Comparison of ENCODE assay signal across 1 cellular context in genomic region chr21:38089763-38090046, GRCh38.
A peak's percentile ranks its signal among the peaks of the same experiment; 100 is the strongest.
TF ChIP-seq lines count a peak whose summit lies in the region.

No MANE protein-coding gene starts in this region.

TF ChIP-seq in K562, 482 proteins besides CTCF, POLR2A, EP300 and RAD21 (continued from another document):
- TF ChIP-seq CREB3L1 (IDR thresholded peaks at IDR 0.05; ENCODE audit: borderline replicate concordance, low read depth) (0 out of 2 replicates have a peak, but pooled peaks have one; percentile 0), TAF7 (tag; IDR thresholded peaks at IDR 0.05) (no peak), MEIS2 (IDR thresholded peaks at IDR 0.05; ENCODE audit: partially characterized antibody) (peak; percentile 96), RBM15 (IDR thresholded peaks at IDR 0.05; ENCODE audit: insufficient read depth, low read length) (no peak), POLR2AphosphoS2 (IDR thresholded peaks at IDR 0.05; ENCODE audit: low read length) (no peak), KLF16 (IDR thresholded peaks at IDR 0.05) (peak; percentile 82), TRIM24 (IDR thresholded peaks at IDR 0.05) (peak; percentile 33 to 65; a peak in 3 of 4 replicates), SMARCA4 (IDR thresholded peaks at IDR 0.05) (peak; percentile 94), BCOR (IDR thresholded peaks at IDR 0.05) (peak; percentile 26; the same call in 1 of the 2 replicates), RBM34 (IDR thresholded peaks at IDR 0.05; ENCODE audit: borderline replicate concordance, insufficient read depth, low read length) (no peak), TAL1 (IDR thresholded peaks at IDR 0.05) (peak; percentile 92), SMARCE1 (IDR thresholded peaks at IDR 0.05) (peak; percentile 88), HMGN3 (IDR thresholded peaks at IDR 0.05; ENCODE audit: borderline replicate concordance, extremely low read depth, insufficient read length, low read depth, low read length) (peak; percentile 39), SMARCB1 (IDR thresholded peaks at IDR 0.05; ENCODE audit: insufficient read length, low read depth) (peak; percentile 27), ZC3H8 (IDR thresholded peaks at IDR 0.05) (no peak), ID3 (CRISPR knock-in tag; IDR thresholded peaks at IDR 0.05) (no peak), ID3 (tag; IDR thresholded peaks at IDR 0.05) (no peak), YY1 (IDR thresholded peaks at IDR 0.05; ENCODE audit: borderline replicate concordance in 1 of 3, control insufficient read depth in 1 of 3, extremely low read depth in 1 of 3, insufficient read depth in 3 of 3, insufficient read length in 1 of 3, insufficient replicate concordance in 2 of 3, low read depth in 1 of 3, low read length in 2 of 3) (peak in 1 of 3 experiments; percentile 63), ASH1L (IDR thresholded peaks at IDR 0.05; ENCODE audit: borderline replicate concordance, low read depth, partially characterized antibody) (no peak), GABPB2 (CRISPR knock-in tag; conservative IDR thresholded peaks at IDR 0.05) (no peak), BRF2 (IDR thresholded peaks at IDR 0.05; ENCODE audit: borderline replicate concordance, insufficient read depth, insufficient read length) (no peak), BRF1 (IDR thresholded peaks at IDR 0.05; ENCODE audit: borderline replicate concordance, extremely low read depth, insufficient read length) (no peak), BCLAF1 (IDR thresholded peaks at IDR 0.05; ENCODE audit: borderline replicate concordance in 1 of 2, control insufficient read depth in 1 of 2, low read depth in 2 of 2, low read length in 1 of 2) (no peak), CCNT2 (IDR thresholded peaks at IDR 0.05; ENCODE audit: borderline replicate concordance, extremely low read depth, insufficient read length, low read depth, low read length) (peak; percentile 62), ARID1B (IDR thresholded peaks at IDR 0.05) (peak; percentile 96), TBP (optimal IDR thresholded peaks at IDR 0.05; ENCODE audit: low read depth, low read length) (peak; percentile 49), TEAD4 (IDR thresholded peaks at IDR 0.05; ENCODE audit: low read length) (peak; percentile 89), TEAD4 (CRISPR knock-in tag; IDR thresholded peaks at IDR 0.05; ENCODE audit: borderline replicate concordance) (no peak), ZNF140 (CRISPR knock-in tag; IDR thresholded peaks at IDR 0.05) (no peak), ZNF146 (CRISPR knock-in tag; IDR thresholded peaks at IDR 0.05; ENCODE audit: unreplicated experiment) (no peak), STAT6 (CRISPR knock-in tag; IDR thresholded peaks at IDR 0.05) (no peak), EP400 (IDR thresholded peaks at IDR 0.05) (peak; percentile 30; the same call in 1 of the 2 replicates), SMARCC2 (IDR thresholded peaks at IDR 0.05; ENCODE audit: low read depth) (peak; percentile 68; the same call in 1 of the 2 replicates), PML (IDR thresholded peaks at IDR 0.05; ENCODE audit: low read length) (peak; percentile 70), MTA2 (IDR thresholded peaks at IDR 0.05; ENCODE audit: low read depth) (peak; percentile 74), RCOR1 (IDR thresholded peaks at IDR 0.05; ENCODE audit: borderline replicate concordance in 1 of 2, low read depth in 2 of 2, low read length in 2 of 2) (peak in 1 of 2 experiments; percentile 27; a peak in 1 of 4 replicates), GTF2A2 (tag; IDR thresholded peaks at IDR 0.05) (no peak), ILF3 (IDR thresholded peaks at IDR 0.05; ENCODE audit: borderline replicate concordance) (peak; percentile 23; the same call in 1 of the 2 replicates), FOSL1 (tag; conservative IDR thresholded peaks at IDR 0.05) (peak; percentile 43; the same call in 1 of the 2 replicates), ZNF24 (IDR thresholded peaks at IDR 0.05) (no peak), VEZF1 (CRISPR knock-in tag; IDR thresholded peaks at IDR 0.05) (peak; percentile 42; the same call in 1 of the 2 replicates), MEF2A (IDR thresholded peaks at IDR 0.05; ENCODE audit: control insufficient read depth, low read depth, low read length) (no peak), STAT5A (IDR thresholded peaks at IDR 0.05; ENCODE audit: borderline replicate concordance, low read length) (peak; percentile 79; the same call in 1 of the 2 replicates), HDAC1 (IDR thresholded peaks at IDR 0.05) (0 out of 4 replicates have a peak, but pooled peaks of 1 of the 2 experiments have one; percentile 5)
